Comparison of ENCODE assay signal across 1 cellular context in the genomic region with DNA sequence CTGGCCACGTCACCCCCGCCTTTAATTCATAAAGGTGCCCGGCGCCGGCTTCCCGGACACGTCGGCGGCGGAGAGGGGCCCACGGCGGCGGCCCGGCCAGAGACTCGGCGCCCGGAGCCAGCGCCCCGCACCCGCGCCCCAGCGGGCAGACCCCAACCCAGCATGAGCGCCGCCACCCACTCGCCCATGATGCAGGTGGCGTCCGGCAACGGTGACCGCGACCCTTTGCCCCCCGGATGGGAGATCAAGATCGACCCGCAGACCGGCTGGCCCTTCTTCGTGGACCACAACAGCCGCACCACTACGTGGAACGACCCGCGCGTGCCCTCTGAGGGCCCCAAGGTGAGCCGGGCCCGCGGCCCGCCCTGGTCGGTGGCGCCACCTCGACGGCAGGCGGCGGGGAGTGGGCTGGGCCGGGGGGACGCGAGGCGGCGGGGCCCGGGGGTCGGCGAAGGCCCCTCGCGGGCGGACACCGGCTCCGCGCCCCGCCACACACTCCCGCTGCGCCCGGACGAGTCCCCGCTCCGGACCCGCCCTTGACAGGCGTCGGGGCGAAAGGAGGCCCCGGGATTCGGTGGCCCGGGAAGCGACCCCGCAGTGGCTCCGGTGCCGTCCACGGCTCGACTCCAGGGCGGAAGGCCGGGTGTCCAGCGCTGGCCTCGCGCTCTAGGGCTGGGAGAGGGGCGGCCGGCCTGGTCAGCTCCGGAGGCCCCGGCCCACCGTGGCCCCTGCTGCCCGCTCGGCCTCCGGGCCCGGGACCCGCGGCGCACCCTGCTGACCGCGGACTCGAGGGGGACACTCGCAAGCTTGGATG.
TF ChIP-seq lines count a peak whose summit lies in the region.

No MANE protein-coding gene starts in this region.

TF ChIP-seq in HEK293, 187 proteins besides CTCF, POLR2A, EP300 and RAD21 (continued from another document):
- TF ChIP-seq, protein P1, sequence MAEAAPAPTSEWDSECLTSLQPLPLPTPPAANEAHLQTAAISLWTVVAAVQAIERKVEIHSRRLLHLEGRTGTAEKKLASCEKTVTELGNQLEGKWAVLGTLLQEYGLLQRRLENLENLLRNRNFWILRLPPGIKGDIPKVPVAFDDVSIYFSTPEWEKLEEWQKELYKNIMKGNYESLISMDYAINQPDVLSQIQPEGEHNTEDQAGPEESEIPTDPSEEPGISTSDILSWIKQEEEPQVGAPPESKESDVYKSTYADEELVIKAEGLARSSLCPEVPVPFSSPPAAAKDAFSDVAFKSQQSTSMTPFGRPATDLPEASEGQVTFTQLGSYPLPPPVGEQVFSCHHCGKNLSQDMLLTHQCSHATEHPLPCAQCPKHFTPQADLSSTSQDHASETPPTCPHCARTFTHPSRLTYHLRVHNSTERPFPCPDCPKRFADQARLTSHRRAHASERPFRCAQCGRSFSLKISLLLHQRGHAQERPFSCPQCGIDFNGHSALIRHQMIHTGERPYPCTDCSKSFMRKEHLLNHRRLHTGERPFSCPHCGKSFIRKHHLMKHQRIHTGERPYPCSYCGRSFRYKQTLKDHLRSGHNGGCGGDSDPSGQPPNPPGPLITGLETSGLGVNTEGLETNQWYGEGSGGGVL (tag by site-specific recombination; IDR thresholded peaks at IDR 0.05) = no peak
- no peak for TF ChIP-seq ZBTB21 (tag by site-specific recombination; IDR thresholded peaks at IDR 0.05)
- TF ChIP-seq YY1 (tag by site-specific recombination; IDR thresholded peaks at IDR 0.05) = no peak
- TF ChIP-seq ZNF510 (tag by site-specific recombination; IDR thresholded peaks at IDR 0.05; ENCODE audit: insufficient replicate concordance) = no peak
- no peak for TF ChIP-seq ZNF529 (tag by site-specific recombination; IDR thresholded peaks at IDR 0.05; ENCODE audit: insufficient replicate concordance)
- TF ChIP-seq, protein P2, sequence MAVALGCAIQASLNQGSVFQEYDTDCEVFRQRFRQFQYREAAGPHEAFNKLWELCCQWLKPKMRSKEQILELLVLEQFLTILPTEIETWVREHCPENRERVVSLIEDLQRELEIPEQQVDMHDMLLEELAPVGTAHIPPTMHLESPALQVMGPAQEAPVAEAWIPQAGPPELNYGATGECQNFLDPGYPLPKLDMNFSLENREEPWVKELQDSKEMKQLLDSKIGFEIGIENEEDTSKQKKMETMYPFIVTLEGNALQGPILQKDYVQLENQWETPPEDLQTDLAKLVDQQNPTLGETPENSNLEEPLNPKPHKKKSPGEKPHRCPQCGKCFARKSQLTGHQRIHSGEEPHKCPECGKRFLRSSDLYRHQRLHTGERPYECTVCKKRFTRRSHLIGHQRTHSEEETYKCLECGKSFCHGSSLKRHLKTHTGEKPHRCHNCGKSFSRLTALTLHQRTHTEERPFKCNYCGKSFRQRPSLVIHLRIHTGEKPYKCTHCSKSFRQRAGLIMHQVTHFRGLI (tag by site-specific recombination; IDR thresholded peaks at IDR 0.05) = no peak; the same call in 1 of the 2 replicates
- TF ChIP-seq ZSCAN30 (tag by site-specific recombination; IDR thresholded peaks at IDR 0.05) = peak; percentile 29; the same call in 1 of the 2 replicates
- no peak for TF ChIP-seq KLF7 (tag by site-specific recombination; IDR thresholded peaks at IDR 0.05; ENCODE audit: borderline replicate concordance)
- no peak for TF ChIP-seq ZFHX2 (tag by site-specific recombination; conservative IDR thresholded peaks at IDR 0.05)
- TF ChIP-seq ZNF2 (tag by site-specific recombination; IDR thresholded peaks at IDR 0.05) = no peak
